21 cellular contexts compared by ENCODE assay signal in genomic region chr5:102581011-102581410, GRCh38.
"Had no signal": no experiment of that assay in that cellular context is flagged by ENCODE, and none has a peak within 500 bp of the region (broad histone marks: within the 10 kb centered on the region; RNA-seq: fewer than 3 reads in every experiment).

No MANE protein-coding gene starts in this region.

- H3K4me3 Mint-ChIP-seq: dendritic cell treated with granulocyte-macrophage colony-stimulating factor and Interleukin-4, amounts not matched to agents 40 ng/mL and 50 ng/mL, for 4 days; effector memory CD8-positive, alpha-beta T cell; memory B cell; naive thymus-derived CD4-positive, alpha-beta T cell; nephron progenitor cell; stimulated activated naive B cell treated with anti-CD40 and anti-IgM and Interleukin-4, amounts not matched to agents 10 μg/mL and 1 μg/mL and 100 μg/mL, for 72 hours; stimulated activated naive CD8-positive, alpha-beta T cell treated with anti-CD3 and anti-CD28 coated beads, Interleukin-15, amount 100 ng/mL, for 72 hours had no signal

- H3K27ac Mint-ChIP-seq: dendritic cell treated with granulocyte-macrophage colony-stimulating factor and Interleukin-4, amounts not matched to agents 40 ng/mL and 50 ng/mL, for 4 days; effector memory CD8-positive, alpha-beta T cell; memory B cell; naive thymus-derived CD4-positive, alpha-beta T cell; nephron progenitor cell; stimulated activated naive B cell treated with anti-CD40 and anti-IgM and Interleukin-4, amounts not matched to agents 10 μg/mL and 1 μg/mL and 100 μg/mL, for 72 hours; stimulated activated naive CD8-positive, alpha-beta T cell treated with anti-CD3 and anti-CD28 coated beads, Interleukin-15, amount 100 ng/mL, for 72 hours had no signal

- H3K4me1 Mint-ChIP-seq: memory B cell; naive thymus-derived CD4-positive, alpha-beta T cell; stimulated activated naive B cell treated with anti-CD40 and anti-IgM and Interleukin-4, amounts not matched to agents 10 μg/mL and 1 μg/mL and 100 μg/mL, for 72 hours; stimulated activated naive CD8-positive, alpha-beta T cell treated with anti-CD3 and anti-CD28 coated beads, Interleukin-15, amount 100 ng/mL, for 72 hours had no signal

- DNase-seq: effector memory CD8-positive, alpha-beta T cell; esophagus squamous epithelium; foreskin fibroblast; glutamatergic neuron; islet precursor cell; left ventricle myocardium inferior; lower lobe of right lung; naive thymus-derived CD4-positive, alpha-beta T cell; nephron progenitor cell; psoas muscle; stimulated activated CD4-positive, alpha-beta T cell treated with anti-CD3 and anti-CD28 coated beads, Interleukin-2, amount 100 ng/mL, for 24 hours; stimulated activated CD4-positive, alpha-beta T cell treated with anti-CD3 and anti-CD28 coated beads, Interleukin-4, amount 100 ng/mL, for 4 hours; stimulated activated naive B cell treated with anti-CD40 and anti-IgM and Interleukin-4, amounts not matched to agents 10 μg/mL and 1 μg/mL and 100 μg/mL, for 72 hours; stimulated activated naive CD8-positive, alpha-beta T cell treated with anti-CD3 and anti-CD28 coated beads, Interleukin-15, amount 100 ng/mL, for 72 hours; transverse colon had no signal

- ATAC-seq: effector memory CD8-positive, alpha-beta T cell; gastroesophageal sphincter; lower lobe of right lung; naive thymus-derived CD4-positive, alpha-beta T cell; psoas muscle; sciatic nerve; stimulated activated naive B cell treated with anti-CD40 and anti-IgM and Interleukin-4, amounts not matched to agents 10 μg/mL and 1 μg/mL and 100 μg/mL, for 72 hours; stimulated activated naive CD8-positive, alpha-beta T cell treated with anti-CD3 and anti-CD28 coated beads, Interleukin-15, amount 100 ng/mL, for 72 hours had no signal

- H3K4me1 ChIP-seq: esophagus squamous epithelium, gastroesophageal sphincter, left ventricle myocardium inferior, lower lobe of right lung, psoas muscle, transverse colon had no signal

- H3K9me3 ChIP-seq: esophagus squamous epithelium, gastroesophageal sphincter, left ventricle myocardium inferior, lower lobe of right lung, psoas muscle, thoracic aorta, transverse colon had no signal

- H3K27me3 Mint-ChIP-seq: dendritic cell treated with granulocyte-macrophage colony-stimulating factor and Interleukin-4, amounts not matched to agents 40 ng/mL and 50 ng/mL, for 4 days; memory B cell; stimulated activated naive B cell treated with anti-CD40 and anti-IgM and Interleukin-4, amounts not matched to agents 10 μg/mL and 1 μg/mL and 100 μg/mL, for 72 hours had no signal

- H3K4me3 ChIP-seq: esophagus squamous epithelium, gastroesophageal sphincter, left ventricle myocardium inferior, lower lobe of right lung, psoas muscle, skin epidermis, thoracic aorta, transverse colon had no signal

- H3K9me3 Mint-ChIP-seq: dendritic cell treated with granulocyte-macrophage colony-stimulating factor and Interleukin-4, amounts not matched to agents 40 ng/mL and 50 ng/mL, for 4 days; effector memory CD8-positive, alpha-beta T cell; memory B cell; naive thymus-derived CD4-positive, alpha-beta T cell; nephron progenitor cell; stimulated activated naive B cell treated with anti-CD40 and anti-IgM and Interleukin-4, amounts not matched to agents 10 μg/mL and 1 μg/mL and 100 μg/mL, for 72 hours; stimulated activated naive CD8-positive, alpha-beta T cell treated with anti-CD3 and anti-CD28 coated beads, Interleukin-15, amount 100 ng/mL, for 72 hours had no signal

- H3K27me3 ChIP-seq: esophagus squamous epithelium, gastroesophageal sphincter, transverse colon had no signal

- H3K27ac ChIP-seq: esophagus squamous epithelium, gastroesophageal sphincter, left ventricle myocardium inferior, lower lobe of right lung, psoas muscle, skin epidermis, thoracic aorta, transverse colon had no signal

- H3K36me3 Mint-ChIP-seq: memory B cell; naive thymus-derived CD4-positive, alpha-beta T cell; stimulated activated naive B cell treated with anti-CD40 and anti-IgM and Interleukin-4, amounts not matched to agents 10 μg/mL and 1 μg/mL and 100 μg/mL, for 72 hours had no signal

- H3K36me3 ChIP-seq: esophagus squamous epithelium, gastroesophageal sphincter, left ventricle myocardium inferior, lower lobe of right lung, thoracic aorta, transverse colon had no signal
